Comparison of ENCODE assay signal across 1 cellular context in the genomic region with DNA sequence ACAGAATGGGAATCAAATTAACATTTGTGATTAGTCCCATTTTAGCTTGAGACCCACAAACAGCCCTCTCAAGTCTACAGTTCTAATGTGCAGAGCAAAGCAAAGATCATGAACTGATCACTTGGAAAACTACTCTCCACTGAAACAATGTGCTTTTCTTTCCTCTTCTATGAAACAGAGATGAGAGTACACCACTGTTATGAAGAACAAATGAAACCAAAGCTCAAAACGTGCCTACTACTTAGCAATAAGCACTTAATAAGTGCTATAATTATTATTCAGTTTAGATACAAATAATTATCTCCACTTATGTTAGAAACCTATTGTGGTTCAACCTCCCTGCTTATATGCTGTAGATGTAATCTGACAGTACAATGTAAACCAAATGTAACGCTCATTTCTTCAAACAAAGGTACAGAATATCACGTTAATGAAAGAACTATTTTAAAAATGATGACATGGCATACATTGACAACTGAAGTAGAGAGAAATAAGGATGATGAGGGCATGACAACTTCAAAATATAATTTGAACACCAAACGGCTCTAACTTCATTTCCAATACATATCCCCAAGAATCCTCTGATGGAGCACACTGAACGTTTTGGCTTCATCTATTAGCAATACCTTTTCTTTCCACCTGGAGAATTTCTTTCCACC.
TF ChIP-seq lines count a peak whose summit lies in the region.

No MANE protein-coding gene starts in this region.

TF ChIP-seq in IMR-90, 13 proteins besides CTCF, POLR2A, EP300 and RAD21:
- no peak for TF ChIP-seq FOS (IDR thresholded peaks at IDR 0.05; ENCODE audit: low read depth, low read length)
- TF ChIP-seq MAFK (IDR thresholded peaks at IDR 0.05; ENCODE audit: low read depth, low read length) = peak; percentile 78
- TF ChIP-seq RCOR1 (IDR thresholded peaks at IDR 0.05; ENCODE audit: insufficient replicate concordance, low read length) = no peak
